13 cellular contexts compared by ENCODE assay signal in the genomic region with DNA sequence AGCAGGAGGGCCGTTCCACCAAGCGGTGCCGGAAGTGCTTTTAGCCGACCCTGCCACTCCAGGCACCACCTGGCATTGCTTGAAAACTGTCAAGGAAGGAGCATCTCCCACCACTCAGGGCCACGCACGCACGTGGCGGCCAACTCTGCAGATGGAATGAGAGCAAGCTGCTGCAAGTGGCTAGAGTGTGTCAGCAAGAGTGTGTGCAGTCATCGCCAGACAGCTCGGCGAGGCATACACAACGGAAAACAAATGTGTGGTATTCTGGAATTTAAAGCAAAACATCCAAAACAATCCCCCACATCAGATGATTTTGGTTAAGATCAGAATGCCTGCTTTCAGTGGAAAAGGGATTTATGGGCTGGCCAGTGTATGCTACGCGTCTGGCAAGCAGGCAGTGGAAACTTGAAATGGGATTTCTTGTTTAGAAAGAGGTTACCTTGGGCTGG. TPM values are rescaled to one million over a fixed set of nuclear protein-coding genes. Genes with fewer than 3 reads are reported as not detected.
DNase-seq lines count a peak whose midpoint lies in the region; ATAC-seq and TF ChIP-seq lines count a peak whose summit lies in the region.
"Had no signal": no experiment of that assay in that cellular context is flagged by ENCODE, and none has a peak within 500 bp of the region (broad histone marks: within the 10 kb centered on the region; RNA-seq: fewer than 3 reads in every experiment).

No MANE protein-coding gene starts in this region.

- DNase-seq in AG08396 (ENCODE audit: low spot score) (peak; percentile 84), RWPE1 (ENCODE audit: low spot score) (no peak), esophagus squamous epithelium (lab: John Stamatoyannopoulos, UW) (no peak), osteoblast (ENCODE audit: insufficient read length, low spot score, missing footprints) (no peak), HUDEP-2 (lab: John Stamatoyannopoulos, UW; ENCODE audit: unreplicated experiment in 76 of 76) (no peak), OCI-M2 (lab: John Stamatoyannopoulos, UW; ENCODE audit: unreplicated experiment) (no peak)
- DNase-seq: activated CD4-positive, alpha-beta T cell treated with anti-CD3 and anti-CD28 coated beads, Interleukin-2, amount 50 U/mL, for 1 hour; naive B cell; NCI-H510A had no signal

- no peak for TF ChIP-seq CTCF in RWPE1 (conservative IDR thresholded peaks at IDR 0.05; ENCODE audit: low read depth)
- TF ChIP-seq CTCF in esophagus squamous epithelium (IDR thresholded peaks at IDR 0.05) = no peak
- no peak for TF ChIP-seq CTCF in osteoblast (IDR thresholded peaks at IDR 0.05; ENCODE audit: extremely low read depth, low read depth, low read length)

- WGBS in esophagus squamous epithelium, 2 donors = 31 to 36% methylated on average over 9 of the region's 14 CpGs

- CTCF ChIA-PET in RWPE1 (lab: Yijun Ruan, JAX) = interaction anchor here (0.6 to 1.1 kb wide), 2 partner anchors 14 to 68 kb away, joined by 4 to 5 read pairs; no protein-coding TSS in a partner anchor

- peak overlapping the region; percentile 15 for H3K4me2 ChIP-seq in osteoblast (ENCODE audit: insufficient read depth, low read length)

- POLR2A ChIA-PET in RWPE1 (lab: Yijun Ruan, JAX; ENCODE audit: low non-redundant PET) = no interaction called here

- ATAC-seq in HG03460 (IDR thresholded peaks at IDR 0.05; ENCODE audit: unreplicated experiment) (no peak), HG03354 (IDR thresholded peaks at IDR 0.05; ENCODE audit: poor library complexity, severe bottlenecking, unreplicated experiment) (no peak)
- ATAC-seq: activated naive CD4-positive, alpha-beta T cell treated with anti-CD3 and anti-CD28 coated beads, Interleukin-2, amount 50 U/mL, for 72 hours had no signal

- H3K79me2 ChIP-seq in osteoblast (ENCODE audit: insufficient read depth, low read length) = no peaks in the 10 kb centered on the region

- H3K9me3 ChIP-seq in esophagus squamous epithelium (no peaks in the 10 kb centered on the region), osteoblast (ENCODE audit: low read depth, low read length) (no peaks in the 10 kb centered on the region)

- H2AFZ ChIP-seq in osteoblast (ENCODE audit: low read length) = peak overlapping the region; percentile 45

- no peaks in the 10 kb centered on the region for H4K20me1 ChIP-seq in osteoblast (ENCODE audit: insufficient read depth, low read length)

- H3K4me1 ChIP-seq in esophagus squamous epithelium (peaks cover 75 to 100% (median 98%) of the 10 kb centered on the region in 3 donors), osteoblast (ENCODE audit: insufficient read depth, low read length) (peaks cover 29% of the 10 kb centered on the region)

- TF ChIP-seq POLR2A in esophagus squamous epithelium (IDR thresholded peaks at IDR 0.05) = no peak

- intact Hi-C loops in esophagus squamous epithelium (cut with DNase I) = no loop called here

- H3K36me3 ChIP-seq in esophagus squamous epithelium (peaks cover 0 to 64% (median 6%) of the 10 kb centered on the region in 3 donors), osteoblast (ENCODE audit: insufficient read depth, low read length) (no peaks in the 10 kb centered on the region)

- peak overlapping the region; percentile 69 for H3K27ac ChIP-seq in RWPE1
- peak overlapping the region; percentile 91 to 98 (median 94) for H3K27ac ChIP-seq in esophagus squamous epithelium
- peak overlapping the region; percentile 25 for H3K27ac ChIP-seq in osteoblast (ENCODE audit: low read depth, low read length)
- H3K27ac ChIP-seq: SK-N-MC had no signal

- peak overlapping the region in 1 of 4 donors; percentile 15 for H3K4me3 ChIP-seq in esophagus squamous epithelium
- H3K4me3 ChIP-seq in osteoblast (ENCODE audit: insufficient read depth, low read length) = no peak overlapping the region
- H3K4me3 ChIP-seq: SK-N-MC had no signal

- H3K27me3 ChIP-seq in esophagus squamous epithelium (no peaks in the 10 kb centered on the region), osteoblast (ENCODE audit: insufficient read depth, low read length) (no peaks in the 10 kb centered on the region)

RNA-seq across cellular contexts. Expression of a gene that starts 11.2 kb away (rescaled TPM):
- total RNA-seq in esophagus squamous epithelium (1,000 to 10,000 TPM in 1 of 4 donors, 100 to 1,000 TPM in 3; 464 to 1,007 (median 773) TPM), osteoblast (19.4 and 34.4 TPM in 2 replicates)

Comparison
In these comparisons a context has a peak if more than half of its experiments do, and no peak if none do; other contexts are left out.
1. H3K27ac ChIP-seq: peak in every context shown above with its lines; median percentile 94 in esophagus squamous epithelium; 69 in RWPE1; 25 in osteoblast.
2. RNA of a gene that starts 11.2 kb away (total RNA-seq): 464 to 1,007 TPM in esophagus squamous epithelium; 19.4 to 34.4 TPM in osteoblast; every median in the first group is over 10 times any median in the second.